Comparison of ENCODE assay signal across 18 cellular contexts in the genomic region with DNA sequence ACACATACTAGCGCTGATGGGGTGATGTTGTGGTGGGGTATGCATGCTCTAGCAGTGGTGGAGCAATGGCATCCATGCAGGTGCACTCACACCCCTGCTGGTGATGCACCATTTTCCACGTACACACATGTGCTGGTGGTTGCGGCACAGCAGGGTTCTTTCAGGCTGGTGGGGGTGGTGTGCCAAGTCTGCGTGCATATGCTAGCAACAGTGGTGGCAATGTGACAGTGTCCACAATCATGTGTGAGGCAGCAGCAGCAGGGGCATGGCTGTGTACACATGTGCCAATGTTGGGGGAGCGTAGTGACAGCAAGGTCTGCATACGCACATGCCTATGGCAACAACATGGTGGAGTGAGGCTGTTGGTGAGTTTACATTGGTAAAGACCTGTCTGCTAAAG.
DNase-seq lines count a peak whose midpoint lies in the region; FAIRE-seq lines count a peak whose summit lies in the region.
"Had no signal": no experiment of that assay in that cellular context is flagged by ENCODE, and none has a peak within 500 bp of the region (broad histone marks: within the 10 kb centered on the region; RNA-seq: fewer than 3 reads in every experiment).

No MANE protein-coding gene starts in this region.

- H3K18ac ChIP-seq in mesenchymal stem cell (ENCODE audit: low read depth in 1 of 2, low read length in 2 of 2), result no peak overlapping the region

- H3K9me3 ChIP-seq in mesenchymal stem cell (ENCODE audit: control insufficient read depth, low read length), result no peaks in the 10 kb centered on the region
- H3K9me3 ChIP-seq: BLaER1 treated with 17β-estradiol and CSF1 and Interleukin-3, amounts not matched to agents 10 nM and 100 nM had no signal

- H2BK12ac ChIP-seq in mesenchymal stem cell (ENCODE audit: low read length in 2 of 2), result no peak overlapping the region

- no peaks in the 10 kb centered on the region for H3K27me3 ChIP-seq in mesenchymal stem cell (ENCODE audit: control insufficient read depth in 1 of 2, insufficient read depth in 1 of 2, low read length in 2 of 2)
- H3K27me3 ChIP-seq: BLaER1 treated with 17β-estradiol and CSF1 and Interleukin-3, amounts not matched to agents 10 nM and 100 nM had no signal

- peak overlapping the region; percentile 25 for H4K91ac ChIP-seq in mesenchymal stem cell (ENCODE audit: low read length)

- H3K9ac ChIP-seq in mesenchymal stem cell (ENCODE audit: low read length), result no peak overlapping the region
- H3K9ac ChIP-seq: BLaER1 treated with 17β-estradiol and CSF1 and Interleukin-3, amounts not matched to agents 10 nM and 100 nM; GM23248 had no signal

- DNase-seq in stimulated activated CD4-positive, alpha-beta T cell treated with anti-CD3 and anti-CD28 coated beads, Interleukin-15, amount 100 ng/mL, for 24 hours, result peak; percentile 1
- no peak for DNase-seq in stimulated activated CD4-positive, alpha-beta T cell treated with anti-CD3 and anti-CD28 coated beads, Interleukin-4, amount 100 ng/mL, for 24 hours
- no peak for DNase-seq in mesenchymal stem cell
- DNase-seq in urothelium cell line (ENCODE audit: low spot score), result no peak
- no peak for DNase-seq in superior temporal gyrus (ENCODE audit: extremely low spot score)
- no peak for DNase-seq in NCI-H1436 treated with DMSO at 0.1 percent for 48 hours (lab: John Stamatoyannopoulos, UW)
- DNase-seq: Calu3; CD8-positive, alpha-beta T cell; DMS53; DND-41; EL; GM23248; H7; HFFc6; IMR-90 had no signal

- no peak overlapping the region for H3K4me2 ChIP-seq in mesenchymal stem cell (ENCODE audit: low read length, poor library complexity, severe bottlenecking)
- H3K4me2 ChIP-seq: BLaER1 treated with 17β-estradiol and CSF1 and Interleukin-3, amounts not matched to agents 10 nM and 100 nM had no signal

- 85% methylated on average over 6 of the region's 6 CpGs for WGBS in mesenchymal stem cell

- no peak overlapping the region for H2BK120ac ChIP-seq in mesenchymal stem cell (ENCODE audit: low read depth, low read length)

- no peak overlapping the region for H3K4me3 ChIP-seq in mesenchymal stem cell (ENCODE audit: insufficient read depth in 1 of 2, low read depth in 1 of 2, low read length in 2 of 2)
- H3K4me3 ChIP-seq: BLaER1 treated with 17β-estradiol and CSF1 and Interleukin-3, amounts not matched to agents 10 nM and 100 nM; GM12878; GM23248 had no signal

- H3K4me1 ChIP-seq in mesenchymal stem cell (ENCODE audit: control insufficient read depth, insufficient read depth, low read depth, low read length), result peaks cover 2% of the 10 kb centered on the region
- H3K4me1 ChIP-seq: BLaER1 treated with 17β-estradiol and CSF1 and Interleukin-3, amounts not matched to agents 10 nM and 100 nM had no signal

- H3K36me3 ChIP-seq in mesenchymal stem cell (ENCODE audit: control insufficient read depth in 1 of 2, insufficient read depth in 2 of 2, low read depth in 1 of 2, low read length in 2 of 2), result no peaks in the 10 kb centered on the region
- H3K36me3 ChIP-seq: BLaER1 treated with 17β-estradiol and CSF1 and Interleukin-3, amounts not matched to agents 10 nM and 100 nM had no signal

- no peak overlapping the region for H2AFZ ChIP-seq in mesenchymal stem cell (ENCODE audit: low read depth, low read length)
- H2AFZ ChIP-seq: GM23248 had no signal

- no peak overlapping the region for H3K4ac ChIP-seq in mesenchymal stem cell (ENCODE audit: low read depth in 1 of 2, low read length in 2 of 2)

- H2BK15ac ChIP-seq in mesenchymal stem cell (ENCODE audit: low read depth, poor library complexity, severe bottlenecking), result no peak overlapping the region

- no peaks in the 10 kb centered on the region for H3K79me1 ChIP-seq in mesenchymal stem cell (replicated peaks; ENCODE audit: low read length, poor library complexity, severe bottlenecking)

- H4K8ac ChIP-seq in mesenchymal stem cell (ENCODE audit: low read length), result no peak overlapping the region

- H3K23ac ChIP-seq in mesenchymal stem cell (ENCODE audit: low read length in 2 of 2), result no peak overlapping the region

- FAIRE-seq in urothelium cell line (lab: Jason Lieb, UNC), result peak; percentile 81
- FAIRE-seq: GM12878, HTR-8/SVneo had no signal

- H3K14ac ChIP-seq in mesenchymal stem cell (ENCODE audit: low read length in 2 of 2), result no peak overlapping the region

- H3K27ac ChIP-seq in mesenchymal stem cell (ENCODE audit: low read length, poor library complexity, severe bottlenecking), result no peak overlapping the region
- H3K27ac ChIP-seq: BLaER1 treated with 17β-estradiol and CSF1 and Interleukin-3, amounts not matched to agents 10 nM and 100 nM; GM23248 had no signal

- no peak overlapping the region for H2AK5ac ChIP-seq in mesenchymal stem cell (ENCODE audit: low read length, severe bottlenecking)

- H2BK5ac ChIP-seq in mesenchymal stem cell (ENCODE audit: low read depth, low read length, poor library complexity, severe bottlenecking), result no peak overlapping the region
